Comparison of ENCODE assay signal across 9 cellular contexts in the genomic region with DNA sequence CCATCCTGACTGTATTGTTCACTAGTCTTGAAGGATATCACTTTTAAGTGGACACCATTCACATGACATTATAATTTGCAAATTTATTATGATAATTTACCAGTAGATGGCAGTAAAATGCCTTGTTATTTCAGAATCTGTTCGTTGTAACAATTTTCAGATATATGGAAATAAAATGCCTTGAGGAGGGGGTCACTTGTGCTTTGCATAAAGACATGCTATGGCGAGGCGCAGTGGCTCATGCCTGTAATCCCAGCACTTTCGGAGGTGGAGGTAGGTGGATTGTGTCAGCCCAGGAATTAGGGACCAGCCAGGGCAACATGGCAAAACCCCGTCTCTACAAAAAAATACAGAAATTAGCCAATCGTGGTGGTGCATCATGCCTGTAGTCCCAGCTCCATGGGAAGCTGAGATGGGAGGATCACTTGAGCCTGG. TPM values are rescaled to one million over a fixed set of nuclear protein-coding genes. Genes with fewer than 3 reads are reported as not detected.
DNase-seq lines count a peak whose midpoint lies in the region; ATAC-seq and TF ChIP-seq lines count a peak whose summit lies in the region.
"Had no signal": no experiment of that assay in that cellular context is flagged by ENCODE, and none has a peak within 500 bp of the region (broad histone marks: within the 10 kb centered on the region; RNA-seq: fewer than 3 reads in every experiment).

No MANE protein-coding gene starts in this region.

- H3K4me1 ChIP-seq in HCT116 (ENCODE audit: control insufficient read depth in 1 of 2, insufficient read depth in 2 of 2, low read length in 2 of 2) (peaks cover 0 to 6% of the 10 kb centered on the region in 2 experiments; a peak in 1 of 4 replicates), mucosa of descending colon (ENCODE audit: low read depth) (no peaks in the 10 kb centered on the region)
- H3K4me1 ChIP-seq: upper lobe of left lung had no signal

- ATAC-seq in HCT116: peak; percentile 81
- peak; percentile 45 for ATAC-seq in mucosa of descending colon
- ATAC-seq in GM19035 (IDR thresholded peaks at IDR 0.05; ENCODE audit: unreplicated experiment): no peak
- ATAC-seq in HG02798 (IDR thresholded peaks at IDR 0.05; ENCODE audit: poor library complexity, unreplicated experiment): no peak

- H3K36me3 ChIP-seq in HCT116 (ENCODE audit: control insufficient read depth in 1 of 2, insufficient read depth in 2 of 2, low read length in 2 of 2) (no peaks in the 10 kb centered on the region), mucosa of descending colon (ENCODE audit: low read depth) (no peaks in the 10 kb centered on the region), MG63 (no peaks in the 10 kb centered on the region)
- H3K36me3 ChIP-seq: upper lobe of left lung had no signal

- no peak overlapping the region for H3K27ac Mint-ChIP-seq in chondrocyte (ENCODE audit: unreplicated experiment)

- CTCF ChIA-PET in HCT116 (lab: Charles Lee): interaction anchor here (0.8 to 1.7 kb wide), 7 partner anchors 9 to 613 kb away, joined by 3 to 6 read pairs (median 4); a partner anchor contains a TSS

- H3K9ac ChIP-seq in HCT116 (ENCODE audit: low read length): no peak overlapping the region

- peak overlapping the region; percentile 100 for H2AFZ ChIP-seq in HCT116 (ENCODE audit: low read depth, low read length, poor library complexity, severe bottlenecking)

- RAD21 ChIA-PET in HCT116 (lab: Charles Lee; ENCODE audit: low non-redundant PET in 1 of 2, low total read pairs in 2 of 2, uncharacterized antibody in 2 of 2, unreplicated experiment in 2 of 2): interaction anchor here (0.6 to 0.9 kb wide), 3 partner anchors 38 to 376 kb away, joined by 3 read pairs; no protein-coding TSS in a partner anchor

- peaks cover 14% of the 10 kb centered on the region; the same call in 1 of the 2 replicates for H3K27me3 ChIP-seq in HCT116 (ENCODE audit: insufficient read depth, low read length)
- peaks cover 31% of the 10 kb centered on the region for H3K27me3 ChIP-seq in MG63
- H3K27me3 ChIP-seq: upper lobe of left lung had no signal

- no TSS peak for BruUV-seq in HCT116 (replicated peaks; lab: Mats Ljungman, UMichigan)

- no peaks in the 10 kb centered on the region for H3K36me3 Mint-ChIP-seq in chondrocyte (ENCODE audit: low read depth)

- peak overlapping the region; percentile 8 to 48; a peak in 3 of 4 replicates for H3K4me3 ChIP-seq in HCT116 (replicated peaks in 1 of 2; ENCODE audit: low read depth in 1 of 2, low read length in 2 of 2)
- no peak overlapping the region for H3K4me3 ChIP-seq in mucosa of descending colon
- no peak overlapping the region for H3K4me3 ChIP-seq in MG63
- H3K4me3 ChIP-seq: upper lobe of left lung had no signal

- POLR2A ChIA-PET in HCT116 (lab: Charles Lee): interaction anchor here (0.7 kb wide), 1 partner anchor 1650 kb away, joined by 4 read pairs; no protein-coding TSS in a partner anchor

- TF ChIP-seq CTCF in HCT116 (IDR thresholded peaks at IDR 0.05 in 2 of 3, conservative IDR thresholded peaks at IDR 0.05 in 1 of 3; ENCODE audit: borderline replicate concordance in 1 of 3, insufficient read depth in 1 of 3, low read depth in 2 of 3, low read length in 2 of 3) (peak; percentile 8 to 55 (median 55); a peak in 3 of 6 replicates), chondrocyte (IDR thresholded peaks at IDR 0.05) (peak; percentile 84), mucosa of descending colon (IDR thresholded peaks at IDR 0.05) (no peak)

- H3K4me3 Mint-ChIP-seq in chondrocyte (ENCODE audit: unreplicated experiment): no peak overlapping the region

- peak; percentile 72 for DNase-seq in CD1c-positive myeloid dendritic cell (ENCODE audit: extremely low spot score)
- peak; percentile 21 for DNase-seq in HCT116 (ENCODE audit: low read depth, low spot score)
- peak; percentile 28 for DNase-seq in NCI-H524 treated with DMSO at 0.1 percent for 48 hours (lab: John Stamatoyannopoulos, UW)
- DNase-seq in chondrocyte (ENCODE audit: low spot score): no peak
- DNase-seq in mucosa of descending colon: no peak
- no peak for DNase-seq in MG63
- DNase-seq: upper lobe of left lung had no signal

- H3K4me2 ChIP-seq in HCT116 (ENCODE audit: low read length): peak overlapping the region; percentile 88

- no peaks in the 10 kb centered on the region for H3K9me3 Mint-ChIP-seq in chondrocyte (ENCODE audit: low read depth)

- intact Hi-C loops in HCT116 (cut with micrococcal nuclease): loop anchor here (1.0 to 2.0 kb wide), 4 partner anchors 126 to 434 kb away; no protein-coding TSS in a partner anchor
- intact Hi-C loops in mucosa of descending colon (cut with DNase I, micrococcal nuclease): no loop called here

- peaks cover 4% of the 10 kb centered on the region for H3K4me1 Mint-ChIP-seq in chondrocyte (ENCODE audit: low read depth)

- no peaks in the 10 kb centered on the region for H3K9me2 ChIP-seq in HCT116 (ENCODE audit: insufficient read depth)

- no peaks in the 10 kb centered on the region for H3K79me2 ChIP-seq in HCT116 (ENCODE audit: insufficient read depth, low read length)

- TF ChIP-seq RAD21 in HCT116 (IDR thresholded peaks at IDR 0.05; ENCODE audit: low read depth): peak; percentile 78

- no peaks in the 10 kb centered on the region for H3K9me3 ChIP-seq in HCT116 (ENCODE audit: control insufficient read depth in 1 of 2, insufficient read depth in 1 of 2, low read depth in 1 of 2, low read length in 2 of 2)
- no peaks in the 10 kb centered on the region for H3K9me3 ChIP-seq in mucosa of descending colon
- H3K9me3 ChIP-seq in MG63: no peaks in the 10 kb centered on the region
- H3K9me3 ChIP-seq: upper lobe of left lung had no signal

- peaks cover 40% of the 10 kb centered on the region for H3K27me3 Mint-ChIP-seq in chondrocyte (ENCODE audit: low read depth)

- no peak for TF ChIP-seq POLR2A in HCT116 (IDR thresholded peaks at IDR 0.05; ENCODE audit: borderline replicate concordance, extremely low read depth, insufficient read depth, insufficient read length)

- H3K27ac ChIP-seq in HCT116 (ENCODE audit: low read depth, low read length): no peak overlapping the region
- H3K27ac ChIP-seq: upper lobe of left lung had no signal

- no peaks in the 10 kb centered on the region for H4K20me1 ChIP-seq in HCT116 (ENCODE audit: insufficient read depth)

TF ChIP-seq in HCT116, 20 proteins besides CTCF, POLR2A, EP300 and RAD21 (continues in another document):
- TF ChIP-seq, protein P1, sequence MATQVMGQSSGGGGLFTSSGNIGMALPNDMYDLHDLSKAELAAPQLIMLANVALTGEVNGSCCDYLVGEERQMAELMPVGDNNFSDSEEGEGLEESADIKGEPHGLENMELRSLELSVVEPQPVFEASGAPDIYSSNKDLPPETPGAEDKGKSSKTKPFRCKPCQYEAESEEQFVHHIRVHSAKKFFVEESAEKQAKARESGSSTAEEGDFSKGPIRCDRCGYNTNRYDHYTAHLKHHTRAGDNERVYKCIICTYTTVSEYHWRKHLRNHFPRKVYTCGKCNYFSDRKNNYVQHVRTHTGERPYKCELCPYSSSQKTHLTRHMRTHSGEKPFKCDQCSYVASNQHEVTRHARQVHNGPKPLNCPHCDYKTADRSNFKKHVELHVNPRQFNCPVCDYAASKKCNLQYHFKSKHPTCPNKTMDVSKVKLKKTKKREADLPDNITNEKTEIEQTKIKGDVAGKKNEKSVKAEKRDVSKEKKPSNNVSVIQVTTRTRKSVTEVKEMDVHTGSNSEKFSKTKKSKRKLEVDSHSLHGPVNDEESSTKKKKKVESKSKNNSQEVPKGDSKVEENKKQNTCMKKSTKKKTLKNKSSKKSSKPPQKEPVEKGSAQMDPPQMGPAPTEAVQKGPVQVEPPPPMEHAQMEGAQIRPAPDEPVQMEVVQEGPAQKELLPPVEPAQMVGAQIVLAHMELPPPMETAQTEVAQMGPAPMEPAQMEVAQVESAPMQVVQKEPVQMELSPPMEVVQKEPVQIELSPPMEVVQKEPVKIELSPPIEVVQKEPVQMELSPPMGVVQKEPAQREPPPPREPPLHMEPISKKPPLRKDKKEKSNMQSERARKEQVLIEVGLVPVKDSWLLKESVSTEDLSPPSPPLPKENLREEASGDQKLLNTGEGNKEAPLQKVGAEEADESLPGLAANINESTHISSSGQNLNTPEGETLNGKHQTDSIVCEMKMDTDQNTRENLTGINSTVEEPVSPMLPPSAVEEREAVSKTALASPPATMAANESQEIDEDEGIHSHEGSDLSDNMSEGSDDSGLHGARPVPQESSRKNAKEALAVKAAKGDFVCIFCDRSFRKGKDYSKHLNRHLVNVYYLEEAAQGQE (IDR thresholded peaks at IDR 0.05; ENCODE audit: low read depth): no peak
- TF ChIP-seq, protein P2, sequence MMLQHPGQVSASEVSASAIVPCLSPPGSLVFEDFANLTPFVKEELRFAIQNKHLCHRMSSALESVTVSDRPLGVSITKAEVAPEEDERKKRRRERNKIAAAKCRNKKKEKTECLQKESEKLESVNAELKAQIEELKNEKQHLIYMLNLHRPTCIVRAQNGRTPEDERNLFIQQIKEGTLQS (IDR thresholded peaks at IDR 0.05): no peak
- TF ChIP-seq FOSL1 (IDR thresholded peaks at IDR 0.05; ENCODE audit: low read depth) (no peak), JUND (IDR thresholded peaks at IDR 0.05) (no peak), CBX3 (IDR thresholded peaks at IDR 0.05; ENCODE audit: low read depth) (no peak), CEBPB (IDR thresholded peaks at IDR 0.05; ENCODE audit: low read depth) (no peak), EGR1 (IDR thresholded peaks at IDR 0.05; ENCODE audit: low read depth) (no peak), ELF1 (IDR thresholded peaks at IDR 0.05; ENCODE audit: borderline replicate concordance, low read depth) (no peak), YY1 (IDR thresholded peaks at IDR 0.05; ENCODE audit: extremely low read depth, insufficient replicate concordance, low read depth, low read length) (no peak), ZFX (IDR thresholded peaks at IDR 0.05) (no peak)
- TF ChIP-seq, protein P3, sequence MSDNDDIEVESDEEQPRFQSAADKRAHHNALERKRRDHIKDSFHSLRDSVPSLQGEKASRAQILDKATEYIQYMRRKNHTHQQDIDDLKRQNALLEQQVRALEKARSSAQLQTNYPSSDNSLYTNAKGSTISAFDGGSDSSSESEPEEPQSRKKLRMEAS (IDR thresholded peaks at IDR 0.05): no peak

RNA-seq across cellular contexts. Expression of a gene that starts 9.0 kb away (rescaled TPM):
- total RNA-seq in HCT116 (2021; ENCODE audit: unreplicated experiment) (24.8 TPM), chondrocyte (21.5 to 43.3 TPM (median 42.3 TPM) in 3 replicates), mucosa of descending colon (10 to 100 TPM; 37.8 to 47.5 (median 44.3) TPM)
- 17.6 and 20.9 TPM in 2 replicates for polyA plus RNA-seq in HCT116 (2012)
- total RNA-seq in MG63 (2014; rRNA removed; shearing (Covaris generic); ENCODE audit: low replicate concordance): 2.1 and 2.4 TPM in 2 replicates

RNA-seq across cellular contexts. Expression of a gene that starts 38.2 kb away (rescaled TPM):
- 9.4 TPM for total RNA-seq in HCT116 (2021; ENCODE audit: unreplicated experiment)
- polyA plus RNA-seq in HCT116 (2012): 7.8 and 8.7 TPM in 2 replicates
- total RNA-seq in chondrocyte: 10.4 to 23.9 TPM (median 23.7 TPM) in 3 replicates
- 10 to 100 TPM; 14.4 to 24.6 (median 20.3) TPM for total RNA-seq in mucosa of descending colon
- total RNA-seq in MG63 (2014; rRNA removed; shearing (Covaris generic); ENCODE audit: low replicate concordance): 0.12 and 3.4 TPM in 2 replicates

RNA-seq across cellular contexts. Expression of a gene that starts 41.9 kb away (rescaled TPM):
- 71.7 TPM for total RNA-seq in HCT116 (2021; ENCODE audit: unreplicated experiment)
- 68.9 and 78.2 TPM in 2 replicates for polyA plus RNA-seq in HCT116 (2012)
- 20.5 to 34.8 TPM (median 31.8 TPM) in 3 replicates for total RNA-seq in chondrocyte
- total RNA-seq in mucosa of descending colon: 100 to 1,000 TPM; 191 to 479 (median 302) TPM
- total RNA-seq in MG63 (2014; rRNA removed; shearing (Covaris generic); ENCODE audit: low replicate concordance): 24.8 and 31.8 TPM in 2 replicates

Comparison
In these comparisons a context has a peak if more than half of its experiments do, and no peak if none do; other contexts are left out.
1. DNase-seq: peak in CD1c-positive myeloid dendritic cell (single experiment), HCT116 (single experiment) and NCI-H524 treated with DMSO at 0.1 percent for 48 hours (single experiment); none in chondrocyte (single experiment), mucosa of descending colon (0 of 3) and MG63 (single experiment).
2. ATAC-seq: peak in HCT116 (single experiment) and mucosa of descending colon (single experiment); none in GM19035 (single experiment) and HG02798 (single experiment).
3. H3K4me3 ChIP-seq: peak in HCT116 (2 of 2); none in mucosa of descending colon (single experiment) and MG63 (single experiment).